Comparison of ENCODE assay signal across 12 cellular contexts in the genomic region with DNA sequence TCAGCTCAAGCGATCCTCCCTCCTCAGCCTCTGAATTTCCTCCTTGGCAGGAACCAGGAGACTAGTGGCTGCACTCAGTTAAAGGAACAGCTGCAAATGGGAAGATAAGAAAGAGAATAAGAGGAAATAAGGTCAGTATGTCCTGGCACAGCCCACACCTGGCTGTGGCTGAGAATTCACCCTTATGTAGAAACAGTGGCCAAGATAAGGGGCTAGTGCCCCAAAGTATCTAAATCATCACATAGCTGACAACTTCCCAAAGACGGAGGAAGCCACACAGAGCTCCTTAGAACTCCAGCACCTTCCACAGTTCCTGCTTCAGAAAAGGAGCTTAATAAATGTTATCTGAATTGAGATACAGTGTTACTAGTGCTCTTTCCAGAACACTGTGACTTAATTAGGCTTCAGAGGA. TPM values are rescaled to one million over a fixed set of nuclear protein-coding genes. Genes with fewer than 3 reads are reported as not detected.
DNase-seq lines count a peak whose midpoint lies in the region; ATAC-seq and TF ChIP-seq lines count a peak whose summit lies in the region.
"Had no signal": no experiment of that assay in that cellular context is flagged by ENCODE, and none has a peak within 500 bp of the region (broad histone marks: within the 10 kb centered on the region; RNA-seq: fewer than 3 reads in every experiment).

No MANE protein-coding gene starts in this region.

- H3K27ac ChIP-seq in hepatocyte (peak overlapping the region; percentile 83), spleen (peak overlapping the region in 7 of 8 donors; percentile 30 to 99 (median 61))
- H3K27ac ChIP-seq: SJCRH30 had no signal

- intact Hi-C loops in spleen (cut with DNase I; ENCODE audit: low total_unique reads) = no loop called here

- H3K4me2 ChIP-seq in hepatocyte = peak overlapping the region; percentile 53

- H4K20me1 ChIP-seq in hepatocyte (ENCODE audit: insufficient read depth, poor library complexity, severe bottlenecking) = peaks cover 16% of the 10 kb centered on the region

- H3K9me2 ChIP-seq in hepatocyte (replicated peaks; ENCODE audit: insufficient read depth) = no peaks in the 10 kb centered on the region

- H3K9me3 ChIP-seq in adipocyte (ENCODE audit: control insufficient read depth, low read length) = no peaks in the 10 kb centered on the region
- no peaks in the 10 kb centered on the region for H3K9me3 ChIP-seq in hepatocyte (ENCODE audit: low read depth)
- H3K9me3 ChIP-seq in spleen = peaks cover 0 to 4% (median 0%) of the 10 kb centered on the region in 8 donors
- H3K9me3 ChIP-seq: SJCRH30 had no signal

- no peaks in the 10 kb centered on the region for H3K36me3 ChIP-seq in adipocyte (ENCODE audit: control insufficient read depth, insufficient read depth, low read length, severe bottlenecking)
- H3K36me3 ChIP-seq in hepatocyte (replicated peaks; ENCODE audit: insufficient read depth, low read depth) = no peaks in the 10 kb centered on the region
- H3K36me3 ChIP-seq in spleen = no peaks in the 10 kb centered on the region
- H3K36me3 ChIP-seq: SJCRH30 had no signal

- TF ChIP-seq CTCF in hepatocyte (IDR thresholded peaks at IDR 0.05; ENCODE audit: poor library complexity) = no peak
- no peak for TF ChIP-seq CTCF in spleen (IDR thresholded peaks at IDR 0.05 in 8 of 11, conservative IDR thresholded peaks at IDR 0.05 in 3 of 11)

- no peak for TF ChIP-seq POLR2A in spleen (IDR thresholded peaks at IDR 0.05)

- peaks cover 25% of the 10 kb centered on the region for H3K79me2 ChIP-seq in hepatocyte

- DNase-seq in HUDEP-2 (lab: John Stamatoyannopoulos, UW; ENCODE audit: unreplicated experiment in 76 of 76) (peak in 65 of 76 experiments; percentile 3 to 83 (median 38)), adipocyte (ENCODE audit: low read depth) (no peak), hepatocyte (ENCODE audit: low spot score) (no peak), spleen (no peak), NCI-H1694 (lab: John Stamatoyannopoulos, UW) (no peak), NCI-H345 (lab: John Stamatoyannopoulos, UW) (no peak), NCI-H2081 (lab: John Stamatoyannopoulos, UW) (no peak)
- DNase-seq: activated CD8-positive, alpha-beta memory T cell treated with anti-CD3 and anti-CD28 coated beads for 24 hours; SJCRH30 had no signal

- H3K27me3 ChIP-seq in adipocyte (replicated peaks; ENCODE audit: control insufficient read depth, insufficient read depth, low read length) = no peaks in the 10 kb centered on the region
- H3K27me3 ChIP-seq in hepatocyte = no peaks in the 10 kb centered on the region
- no peaks in the 10 kb centered on the region for H3K27me3 ChIP-seq in spleen (replicated peaks in 1 of 7)
- H3K27me3 ChIP-seq: SJCRH30 had no signal

- H3K9ac ChIP-seq in adipocyte (ENCODE audit: low read length) = peak overlapping the region; percentile 63

- peak overlapping the region; percentile 30 for H3K4me3 ChIP-seq in adipocyte (ENCODE audit: low read length)
- H3K4me3 ChIP-seq in hepatocyte = no peak overlapping the region
- H3K4me3 ChIP-seq in spleen = no peak overlapping the region
- H3K4me3 ChIP-seq: GM12878, SJCRH30 had no signal

- 59% methylated on average over 2 of the region's 2 CpGs for WGBS in hepatocyte (ENCODE audit: low lambda C conversion rate, missing lambda C conversion rate)
- WGBS in spleen, 5 donors = 34 to 47% (median 40%) methylated on average over 2 of the region's 2 CpGs

- no peak overlapping the region for H2AFZ ChIP-seq in hepatocyte

- no peak for ATAC-seq in GM18870 (IDR thresholded peaks at IDR 0.05; ENCODE audit: unreplicated experiment)
- ATAC-seq: GM12878; stimulated activated memory B cell treated with anti-CD40 and anti-IgM and Interleukin-4, amounts not matched to agents 10 μg/mL and 1 μg/mL and 100 μg/mL, for 72 hours had no signal

- H3K4me1 ChIP-seq in adipocyte (ENCODE audit: control insufficient read depth, insufficient read depth, low read length) (peaks cover 37% of the 10 kb centered on the region), hepatocyte (ENCODE audit: insufficient read depth) (peaks cover 26% of the 10 kb centered on the region), spleen (peaks cover 26 to 41% (median 34%) of the 10 kb centered on the region in 6 donors)

RNA-seq across cellular contexts. Expression of a gene that starts 2.3 kb away (rescaled TPM):
- total RNA-seq in hepatocyte (69.6 and 70.0 TPM in 2 replicates), spleen (10 to 100 TPM; 38.2 to 68.2 (median 41.6) TPM)
- polyA plus RNA-seq in hepatocyte (51.3 and 61.8 TPM in 2 replicates), spleen (10 to 100 TPM in 2 of 3 donors, 1 to 10 TPM in 1; 7.6 to 21.0 (median 16.0) TPM)

RNA-seq across cellular contexts. Expression of a gene that starts 33.2 kb away (rescaled TPM):
- total RNA-seq in hepatocyte (not detected in 2 replicates), spleen (not detected)
- polyA plus RNA-seq in hepatocyte (not detected in 2 replicates), spleen (under 1 TPM in 1 of 3 donors, not detected in 2; 0.47 TPM)

Comparison
In these comparisons a context has a peak if more than half of its experiments do, and no peak if none do; other contexts are left out.
1. DNase-seq: peak in HUDEP-2 (65 of 76); none in adipocyte (single experiment), hepatocyte (single experiment), spleen (single experiment), NCI-H1694 (single experiment), NCI-H345 (single experiment) and NCI-H2081 (0 of 2).